ENCODE assay signal across 16 cellular contexts in the genomic region with DNA sequence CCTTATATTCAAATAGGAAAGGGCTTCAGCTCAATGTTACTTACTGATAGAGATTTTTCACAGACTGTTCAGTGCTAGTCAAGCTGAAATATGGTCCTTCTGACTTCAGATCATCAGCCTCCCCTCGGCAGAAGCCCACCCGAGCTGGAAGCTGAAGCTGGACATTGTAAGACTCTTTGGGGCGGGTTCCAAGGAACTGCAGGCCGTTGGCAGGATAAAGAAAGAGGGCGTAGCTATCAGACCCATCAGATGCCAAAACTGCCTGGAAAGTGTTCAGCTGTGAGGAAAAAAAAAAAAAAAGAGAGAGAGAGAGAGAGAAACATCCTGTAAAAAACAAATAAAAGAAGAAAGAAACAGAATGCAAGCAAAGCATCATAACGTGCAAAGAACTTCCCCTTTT. TPM values are rescaled to one million over a fixed set of nuclear protein-coding genes. Genes with fewer than 3 reads are reported as not detected.
DNase-seq lines count a peak whose midpoint lies in the region; TF ChIP-seq lines count a peak whose summit lies in the region.
"Had no signal": no experiment of that assay in that cellular context is flagged by ENCODE, and none has a peak within 500 bp of the region (broad histone marks: within the 10 kb centered on the region; RNA-seq: fewer than 3 reads in every experiment).

No MANE protein-coding gene starts in this region.

- H3K27me3 ChIP-seq in muscle layer of colon (ENCODE audit: control insufficient read depth in 1 of 2, insufficient read depth in 2 of 2, low read length in 2 of 2) = no peaks in the 10 kb centered on the region
- no peaks in the 10 kb centered on the region for H3K27me3 ChIP-seq in tibial nerve
- H3K27me3 ChIP-seq: brain microvascular endothelial cell had no signal

- H3K4me3 ChIP-seq in fibroblast of pulmonary artery (replicated peaks; ENCODE audit: low read depth, low read length) (no peak overlapping the region), muscle layer of colon (ENCODE audit: low read depth in 1 of 2, low read length in 2 of 2) (no peak overlapping the region), tibial nerve (no peak overlapping the region)

- intact Hi-C loops in posterior cingulate gyrus (cut with DNase I) = no loop called here

- H3K4me1 ChIP-seq in muscle layer of colon (ENCODE audit: insufficient read depth, low read length) = peaks cover 58% of the 10 kb centered on the region
- peaks cover 0 to 80% (median 33%) of the 10 kb centered on the region in 4 donors for H3K4me1 ChIP-seq in tibial nerve

- peaks cover 4% of the 10 kb centered on the region for H3K36me3 ChIP-seq in muscle layer of colon (ENCODE audit: insufficient read depth, low read length)
- H3K36me3 ChIP-seq in tibial nerve = peaks cover 0 to 5% (median 0%) of the 10 kb centered on the region in 3 donors

- TF ChIP-seq POLR2A in tibial nerve (IDR thresholded peaks at IDR 0.05) = no peak

- DNase-seq in astrocyte of the hippocampus (ENCODE audit: low read depth, low spot score) = peak; percentile 69
- DNase-seq in fibroblast of pulmonary artery (ENCODE audit: low read depth) = peak; percentile 63
- DNase-seq in tibial nerve (ENCODE audit: low spot score in 2 of 2) = no peak
- no peak for DNase-seq in DMS 273 (lab: John Stamatoyannopoulos, UW; ENCODE audit: unreplicated experiment)
- DNase-seq in posterior cingulate gyrus = no peak
- no peak for DNase-seq in kidney tubule cell (ENCODE audit: low spot score)
- no peak for DNase-seq in COLO829 (ENCODE audit: low spot score)
- DNase-seq: activated naive CD4-positive, alpha-beta T cell treated with anti-CD3 and anti-CD28 coated beads for 36 hours; brain microvascular endothelial cell; Caco-2; naive thymus-derived CD8-positive, alpha-beta T cell; NCI-H345; NK-92 treated with Interleukin-12 subunit alpha and Interleukin-12 subunit beta, amount 100 ng/mL, for 24 hours had no signal

- H3K9me3 ChIP-seq in muscle layer of colon (ENCODE audit: low read length) = no peaks in the 10 kb centered on the region
- H3K9me3 ChIP-seq in tibial nerve = no peaks in the 10 kb centered on the region
- H3K9me3 ChIP-seq: Caco-2 had no signal

- 18 to 25% methylated on average over 6 of the region's 6 CpGs for WGBS in tibial nerve, 2 donors

- no peak for TF ChIP-seq EP300 in tibial nerve (IDR thresholded peaks at IDR 0.05)

- TF ChIP-seq CTCF in fibroblast of pulmonary artery (IDR thresholded peaks at IDR 0.05; ENCODE audit: low read length, missing control alignments) = no peak
- no peak for TF ChIP-seq CTCF in tibial nerve (IDR thresholded peaks at IDR 0.05)

- H3K9ac ChIP-seq in muscle layer of colon (ENCODE audit: low read length) = no peak overlapping the region

- H3K27ac ChIP-seq in muscle layer of colon (ENCODE audit: low read depth, low read length) (peak overlapping the region; percentile 45), tibial nerve (peak overlapping the region in 3 of 4 donors; percentile 30 to 88 (median 78))
- H3K27ac ChIP-seq: brain microvascular endothelial cell, RWPE1 had no signal

RNA-seq across cellular contexts. Expression of gene NID2, which starts 8.8 kb away (rescaled TPM):
- total RNA-seq in tibial nerve = 10 to 100 TPM; 61.4 to 90.0 (median 79.4) TPM
- total RNA-seq: activated naive CD4-positive, alpha-beta T cell treated with anti-CD3 and anti-CD28 coated beads for 36 hours; MCF 10A; naive thymus-derived CD8-positive, alpha-beta T cell had no signal

Comparison
In these comparisons a context has a peak if more than half of its experiments do, and no peak if none do; other contexts are left out.
1. DNase-seq: peak in astrocyte of the hippocampus (single experiment) and fibroblast of pulmonary artery (single experiment); none in tibial nerve (0 of 2), DMS 273 (single experiment), posterior cingulate gyrus (0 of 10), kidney tubule cell (single experiment) and COLO829 (single experiment).